ENCODE assay signal across 8 cellular contexts in the genomic region with DNA sequence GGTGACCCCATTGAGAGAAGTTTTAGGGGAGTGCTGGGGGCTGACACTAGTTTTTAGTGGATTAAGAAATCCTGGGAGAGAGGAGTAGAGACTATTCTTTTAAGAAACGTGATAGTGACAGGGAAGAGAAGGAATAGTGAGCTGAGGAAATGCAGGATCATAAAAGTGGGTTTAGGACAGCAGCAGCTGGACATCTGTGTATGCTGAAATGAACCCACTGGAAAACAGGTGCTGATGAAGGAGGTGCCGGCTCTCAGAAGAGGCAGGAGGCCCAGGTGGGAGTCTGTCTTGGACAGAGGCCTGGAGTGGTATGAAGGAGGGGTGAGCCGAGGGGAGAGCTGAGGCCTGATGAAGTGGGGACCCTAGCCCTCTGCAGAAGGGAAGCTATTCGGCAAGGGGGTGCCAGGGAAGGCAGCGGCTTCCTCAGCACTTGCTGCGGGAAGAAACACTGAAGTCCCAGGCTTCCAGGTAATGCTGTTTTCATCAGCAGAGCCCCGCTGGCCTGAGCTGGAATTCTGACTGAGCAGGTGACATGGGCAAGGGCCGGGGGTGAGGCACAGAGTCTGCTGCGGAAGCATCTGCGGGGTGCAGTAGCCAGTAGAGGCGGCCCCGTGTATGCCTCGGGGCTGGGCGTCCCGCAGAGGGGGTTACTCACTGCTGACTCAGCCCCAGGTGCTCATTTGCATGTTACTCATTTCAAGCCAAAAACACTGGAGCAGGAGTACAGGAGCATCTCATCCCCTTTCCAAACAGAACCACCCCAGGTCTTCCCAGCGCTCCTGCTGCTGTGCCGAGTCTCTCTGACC.
DNase-seq lines count a peak whose midpoint lies in the region; ATAC-seq and TF ChIP-seq lines count a peak whose summit lies in the region.

No MANE protein-coding gene starts in this region.

- intact Hi-C loops in head of caudate nucleus (cut with DNase I) = loop anchor here (5.0 kb wide), 1 partner anchor 92 kb away; the partner anchor contains the start of gene TMCC3

- peak overlapping the region; percentile 51 for H3K4me3 ChIP-seq in OCI-LY3 (ENCODE audit: low read length)
- no peak overlapping the region for H3K4me3 ChIP-seq in tibial nerve

- ATAC-seq in activated naive CD4-positive, alpha-beta T cell treated with anti-CD3 and anti-CD28 coated beads, Interleukin-2, amount 50 U/mL, for 72 hours = peak; percentile 87 to 89
- ATAC-seq in HG02885 (IDR thresholded peaks at IDR 0.05; ENCODE audit: poor library complexity, unreplicated experiment) = peak; percentile 82

- no peaks in the 10 kb centered on the region for H3K79me2 ChIP-seq in OCI-LY3 (ENCODE audit: low read length)

- no peak for TF ChIP-seq POLR2A in tibial nerve (IDR thresholded peaks at IDR 0.05)

- H3K27ac Mint-ChIP-seq in activated naive CD4-positive, alpha-beta T cell treated with anti-CD3 and anti-CD28 coated beads, Interleukin-2, amount 50 U/mL, for 72 hours = peak overlapping the region in 1 of 2 donors; percentile 26

- H3K36me3 Mint-ChIP-seq in activated naive CD4-positive, alpha-beta T cell treated with anti-CD3 and anti-CD28 coated beads, Interleukin-2, amount 50 U/mL, for 72 hours = no peaks in the 10 kb centered on the region

- TF ChIP-seq CTCF in OCI-LY3 (IDR thresholded peaks at IDR 0.05; ENCODE audit: low read depth, low read length) = no peak
- TF ChIP-seq CTCF in tibial nerve (IDR thresholded peaks at IDR 0.05) = no peak

- H3K27me3 ChIP-seq in OCI-LY3 (ENCODE audit: low read depth, low read length) (no peaks in the 10 kb centered on the region), tibial nerve (no peaks in the 10 kb centered on the region)

- H3K4me2 ChIP-seq in OCI-LY3 (ENCODE audit: low read length) = peak overlapping the region; percentile 75

- H3K9me3 ChIP-seq in OCI-LY3 (ENCODE audit: insufficient read depth, low read length) (no peaks in the 10 kb centered on the region), tibial nerve (peaks cover 0 to 7% (median 0%) of the 10 kb centered on the region in 4 donors)

- no peak overlapping the region for H2AFZ ChIP-seq in OCI-LY3 (ENCODE audit: low read depth, low read length)

- peak overlapping the region; percentile 93 for H3K27ac ChIP-seq in OCI-LY3 (ENCODE audit: low read length)
- H3K27ac ChIP-seq in tibial nerve = no peak overlapping the region

- H3K9me3 Mint-ChIP-seq in activated naive CD4-positive, alpha-beta T cell treated with anti-CD3 and anti-CD28 coated beads, Interleukin-2, amount 50 U/mL, for 72 hours = no peaks in the 10 kb centered on the region

- H3K36me3 ChIP-seq in OCI-LY3 (replicated peaks; ENCODE audit: low read depth, low read length) = no peaks in the 10 kb centered on the region
- no peaks in the 10 kb centered on the region for H3K36me3 ChIP-seq in tibial nerve

- no peaks in the 10 kb centered on the region for H4K20me1 ChIP-seq in OCI-LY3 (ENCODE audit: insufficient read depth, low read length)

- 45 to 61% methylated on average over 17 of the region's 17 CpGs for WGBS in tibial nerve, 2 donors

- H3K4me1 ChIP-seq in OCI-LY3 (ENCODE audit: low read length) (peaks cover 65% of the 10 kb centered on the region), tibial nerve (no peaks in the 10 kb centered on the region)

- H3K9ac ChIP-seq in OCI-LY3 (ENCODE audit: low read length) = peak overlapping the region; percentile 65

- TF ChIP-seq EP300 in tibial nerve (IDR thresholded peaks at IDR 0.05) = no peak

- DNase-seq in activated naive CD4-positive, alpha-beta T cell treated with anti-CD3 and anti-CD28 coated beads, Interleukin-2, amount 50 U/mL, for 72 hours (ENCODE audit: low spot score in 2 of 2) = peak in 1 of 2 donors; percentile 4
- DNase-seq in activated naive CD4-positive, alpha-beta T cell treated with Interleukin-2 at 50 U/mL for 16 hours = no peak
- DNase-seq in head of caudate nucleus = peak; percentile 60 to 92 (median 78)
- peak in 2 of 3 experiments; percentile 4 to 19 for DNase-seq in stimulated activated CD4-positive, alpha-beta T cell treated with anti-CD3 and anti-CD28 coated beads, TNF-alpha, amount 100 ng/mL, for 24 hours (ENCODE audit: low read depth in 3 of 3)
- DNase-seq in tibial nerve (ENCODE audit: low spot score in 2 of 2) = no peak
- DNase-seq in NCI-H2196 (lab: John Stamatoyannopoulos, UW; ENCODE audit: unreplicated experiment) = no peak

Comparison
In these comparisons a context has a peak if more than half of its experiments do, and no peak if none do; other contexts are left out.
1. DNase-seq: peak in head of caudate nucleus (42 of 42) and stimulated activated CD4-positive, alpha-beta T cell treated with anti-CD3 and anti-CD28 coated beads, TNF-alpha, amount 100 ng/mL, for 24 hours (2 of 3); none in activated naive CD4-positive, alpha-beta T cell treated with Interleukin-2 at 50 U/mL for 16 hours (single experiment), tibial nerve (0 of 2) and NCI-H2196 (single experiment).